Comparison of ENCODE assay signal across 25 cellular contexts in genomic region chr13:42350141-42350540, GRCh38.
DNase-seq lines count a peak whose midpoint lies in the region; ATAC-seq and TF ChIP-seq lines count a peak whose summit lies in the region.
"Had no signal": no experiment of that assay in that cellular context is flagged by ENCODE, and none has a peak within 500 bp of the region (broad histone marks: within the 10 kb centered on the region; RNA-seq: fewer than 3 reads in every experiment).

No MANE protein-coding gene starts in this region.

- peaks cover 49% of the 10 kb centered on the region for H3K4me1 ChIP-seq in Karpas-422 (ENCODE audit: low read length)
- H3K4me1 ChIP-seq: BE2C had no signal

- no peak for DNase-seq in activated CD8-positive, alpha-beta T cell treated with anti-CD3 and anti-CD28 coated beads for 36 hours
- DNase-seq in activated CD8-positive, alpha-beta T cell treated with anti-CD3 and anti-CD28 coated beads, Interleukin-2, amount 10 ng/mL, durations not matched to agents 7 days and 5 days = no peak
- DNase-seq in Karpas-422 = no peak
- DNase-seq in NCI-H2029 treated with DMSO at 0.1 percent for 48 hours (lab: John Stamatoyannopoulos, UW) = no peak
- DNase-seq in NCI-H1436 (lab: John Stamatoyannopoulos, UW) = no peak
- DNase-seq: 8988T, ACHN, BE2C, Calu3, DMS79 treated with DMSO at 0.1 percent for 48 hours, GF-D8, NCI-H1092 treated with DMSO at 0.1 percent for 48 hours, NCI-H1436 treated with DMSO at 0.1 percent for 48 hours, NCI-H187 treated with DMSO at 0.1 percent for 48 hours, NCI-H2107, NCI-H524, NCI-H82, Right ventricle myocardium superior, RPMI8226 had no signal

- peaks cover 3% of the 10 kb centered on the region for H3K36me3 Mint-ChIP-seq in activated CD8-positive, alpha-beta T cell treated with anti-CD3 and anti-CD28 coated beads for 36 hours (ENCODE audit: low read depth)
- H3K36me3 Mint-ChIP-seq in activated CD8-positive, alpha-beta T cell treated with anti-CD3 and anti-CD28 coated beads, Interleukin-2, amount 10 ng/mL, durations not matched to agents 7 days and 5 days (ENCODE audit: low read depth) = peaks cover under 1% of the 10 kb centered on the region
- H3K36me3 Mint-ChIP-seq in activated naive CD8-positive, alpha-beta T cell = no peaks in the 10 kb centered on the region
- peaks cover 4% of the 10 kb centered on the region for H3K36me3 Mint-ChIP-seq in stimulated activated naive CD8-positive, alpha-beta T cell treated with anti-CD3 and anti-CD28 coated beads, Interleukin-15, Interleukin-2, amounts not matched to agents 100 ng/mL and 50 ng/mL, for 24 hours (ENCODE audit: low read depth)
- H3K36me3 Mint-ChIP-seq: CD14-positive monocyte had no signal

- H3K4me2 ChIP-seq in Karpas-422 (ENCODE audit: low read depth, low read length, poor library complexity, severe bottlenecking) = peak overlapping the region; percentile 29

- H3K9ac ChIP-seq in Karpas-422 (ENCODE audit: low read length) = no peak overlapping the region

- peaks cover 62% of the 10 kb centered on the region for H3K4me1 Mint-ChIP-seq in activated CD8-positive, alpha-beta T cell treated with anti-CD3 and anti-CD28 coated beads for 36 hours (ENCODE audit: low read depth)
- peaks cover 37% of the 10 kb centered on the region for H3K4me1 Mint-ChIP-seq in activated CD8-positive, alpha-beta T cell treated with anti-CD3 and anti-CD28 coated beads, Interleukin-2, amount 10 ng/mL, durations not matched to agents 7 days and 5 days (ENCODE audit: low read depth)
- H3K4me1 Mint-ChIP-seq in activated naive CD8-positive, alpha-beta T cell (ENCODE audit: low read depth) = peaks cover 59% of the 10 kb centered on the region
- H3K4me1 Mint-ChIP-seq in stimulated activated naive CD8-positive, alpha-beta T cell treated with anti-CD3 and anti-CD28 coated beads, Interleukin-15, Interleukin-2, amounts not matched to agents 100 ng/mL and 50 ng/mL, for 24 hours (ENCODE audit: low read depth) = peaks cover 91% of the 10 kb centered on the region
- H3K4me1 Mint-ChIP-seq: CD14-positive monocyte had no signal

- no peak overlapping the region for H3K4me3 Mint-ChIP-seq in activated CD8-positive, alpha-beta T cell treated with anti-CD3 and anti-CD28 coated beads for 36 hours
- no peak overlapping the region for H3K4me3 Mint-ChIP-seq in activated CD8-positive, alpha-beta T cell treated with anti-CD3 and anti-CD28 coated beads, Interleukin-2, amount 10 ng/mL, durations not matched to agents 7 days and 5 days
- no peak overlapping the region for H3K4me3 Mint-ChIP-seq in activated naive CD8-positive, alpha-beta T cell
- H3K4me3 Mint-ChIP-seq in stimulated activated naive CD8-positive, alpha-beta T cell treated with anti-CD3 and anti-CD28 coated beads, Interleukin-15, Interleukin-2, amounts not matched to agents 100 ng/mL and 50 ng/mL, for 24 hours = peak overlapping the region; percentile 22
- H3K4me3 Mint-ChIP-seq: IgD-negative memory B cell had no signal

- POLR2A ChIA-PET in activated CD8-positive, alpha-beta T cell treated with anti-CD3 and anti-CD28 coated beads for 36 hours (lab: Charles Lee) = interaction anchor here (1.1 to 1.6 kb wide), 4 partner anchors 10 to 42 kb away, joined by 4 read pairs; no protein-coding TSS in a partner anchor
- POLR2A ChIA-PET in activated CD8-positive, alpha-beta T cell treated with anti-CD3 and anti-CD28 coated beads, Interleukin-2, amount 10 ng/mL, durations not matched to agents 7 days and 5 days (lab: Charles Lee) = no interaction called here

- H3K27ac Mint-ChIP-seq in activated CD8-positive, alpha-beta T cell treated with anti-CD3 and anti-CD28 coated beads for 36 hours = peak overlapping the region; percentile 60
- H3K27ac Mint-ChIP-seq in activated CD8-positive, alpha-beta T cell treated with anti-CD3 and anti-CD28 coated beads, Interleukin-2, amount 10 ng/mL, durations not matched to agents 7 days and 5 days = no peak overlapping the region
- peak overlapping the region; percentile 74 for H3K27ac Mint-ChIP-seq in activated naive CD8-positive, alpha-beta T cell
- peak overlapping the region; percentile 96 for H3K27ac Mint-ChIP-seq in stimulated activated naive CD8-positive, alpha-beta T cell treated with anti-CD3 and anti-CD28 coated beads, Interleukin-15, Interleukin-2, amounts not matched to agents 100 ng/mL and 50 ng/mL, for 24 hours
- H3K27ac Mint-ChIP-seq: IgD-negative memory B cell had no signal

- no peak for TF ChIP-seq CTCF in activated CD8-positive, alpha-beta T cell treated with anti-CD3 and anti-CD28 coated beads for 36 hours (IDR thresholded peaks at IDR 0.05)

- H4K20me1 ChIP-seq in Karpas-422 (ENCODE audit: insufficient read depth, low read depth, low read length) = no peaks in the 10 kb centered on the region

- H3K36me3 ChIP-seq in Karpas-422 (ENCODE audit: insufficient read depth, low read length) = no peaks in the 10 kb centered on the region
- H3K36me3 ChIP-seq: BE2C, SJSA1 had no signal

- peak overlapping the region; percentile 6; the same call in 1 of the 2 replicates for H3K4me3 ChIP-seq in Karpas-422 (ENCODE audit: low read length)
- H3K4me3 ChIP-seq: SJSA1 had no signal

- H3K27ac ChIP-seq in Karpas-422 (ENCODE audit: low read length) = no peak overlapping the region
- H3K27ac ChIP-seq: SJSA1 had no signal

- no peaks in the 10 kb centered on the region for H3K27me3 ChIP-seq in Karpas-422 (ENCODE audit: low read length)
- H3K27me3 ChIP-seq: BE2C, SJSA1 had no signal

- no peaks in the 10 kb centered on the region for H3K9me2 ChIP-seq in Karpas-422 (replicated peaks; ENCODE audit: insufficient read depth, low read length)

- no peak for ATAC-seq in activated CD8-positive, alpha-beta T cell treated with anti-CD3 and anti-CD28 coated beads for 36 hours
- ATAC-seq in activated CD8-positive, alpha-beta T cell treated with anti-CD3 and anti-CD28 coated beads, Interleukin-2, amount 10 ng/mL, durations not matched to agents 7 days and 5 days = no peak
- ATAC-seq: HCT116 had no signal

- CTCF ChIA-PET in activated CD8-positive, alpha-beta T cell treated with anti-CD3 and anti-CD28 coated beads for 36 hours (lab: Charles Lee) = interaction anchor here (1.3 kb wide), 1 partner anchor 10 kb away, joined by 5 read pairs; no protein-coding TSS in a partner anchor
- CTCF ChIA-PET in activated CD8-positive, alpha-beta T cell treated with anti-CD3 and anti-CD28 coated beads, Interleukin-2, amount 10 ng/mL, durations not matched to agents 7 days and 5 days (lab: Charles Lee) = no interaction called here

- H3K9me3 Mint-ChIP-seq in activated CD8-positive, alpha-beta T cell treated with anti-CD3 and anti-CD28 coated beads for 36 hours = peaks cover 5% of the 10 kb centered on the region
- H3K9me3 Mint-ChIP-seq in activated CD8-positive, alpha-beta T cell treated with anti-CD3 and anti-CD28 coated beads, Interleukin-2, amount 10 ng/mL, durations not matched to agents 7 days and 5 days (ENCODE audit: insufficient read depth) = no peaks in the 10 kb centered on the region
- no peaks in the 10 kb centered on the region for H3K9me3 Mint-ChIP-seq in activated naive CD8-positive, alpha-beta T cell (ENCODE audit: low read depth)
- peaks cover 7% of the 10 kb centered on the region for H3K9me3 Mint-ChIP-seq in stimulated activated naive CD8-positive, alpha-beta T cell treated with anti-CD3 and anti-CD28 coated beads, Interleukin-15, Interleukin-2, amounts not matched to agents 100 ng/mL and 50 ng/mL, for 24 hours
- H3K9me3 Mint-ChIP-seq: CD14-positive monocyte, IgD-negative memory B cell had no signal

- no peaks in the 10 kb centered on the region for H3K9me3 ChIP-seq in Karpas-422 (ENCODE audit: low read length)
- H3K9me3 ChIP-seq: BE2C, SJSA1 had no signal

- no peaks in the 10 kb centered on the region for H3K79me2 ChIP-seq in Karpas-422 (ENCODE audit: low read length)

- no peak overlapping the region for H2AFZ ChIP-seq in Karpas-422 (ENCODE audit: low read length)

- intact Hi-C loops in activated CD8-positive, alpha-beta T cell treated with anti-CD3 and anti-CD28 coated beads for 36 hours (cut with micrococcal nuclease) = no loop called here

- H3K27me3 Mint-ChIP-seq in activated CD8-positive, alpha-beta T cell treated with anti-CD3 and anti-CD28 coated beads for 36 hours = no peaks in the 10 kb centered on the region
- no peaks in the 10 kb centered on the region for H3K27me3 Mint-ChIP-seq in activated CD8-positive, alpha-beta T cell treated with anti-CD3 and anti-CD28 coated beads, Interleukin-2, amount 10 ng/mL, durations not matched to agents 7 days and 5 days (ENCODE audit: low read depth)
- H3K27me3 Mint-ChIP-seq in activated naive CD8-positive, alpha-beta T cell = no peaks in the 10 kb centered on the region
- H3K27me3 Mint-ChIP-seq in stimulated activated naive CD8-positive, alpha-beta T cell treated with anti-CD3 and anti-CD28 coated beads, Interleukin-15, Interleukin-2, amounts not matched to agents 100 ng/mL and 50 ng/mL, for 24 hours = no peaks in the 10 kb centered on the region
